25 cellular contexts compared by ENCODE assay signal in the genomic region with DNA sequence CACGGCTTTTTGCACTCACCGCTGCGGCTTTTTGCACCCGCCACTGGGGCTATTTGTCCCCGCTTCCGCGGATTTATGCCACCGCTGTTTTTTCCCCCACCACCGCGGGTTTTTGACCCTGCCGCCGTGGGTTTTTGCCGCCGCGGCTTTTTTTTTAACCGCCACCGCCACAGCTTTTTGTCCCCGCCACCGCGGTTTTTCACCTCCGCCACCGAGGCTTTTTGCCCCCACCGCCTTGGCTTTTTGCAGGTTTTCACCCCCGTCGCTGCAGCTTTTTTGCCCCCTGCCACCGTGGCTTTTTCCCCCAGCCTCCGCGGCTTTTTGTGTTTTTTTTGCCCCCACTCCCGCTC.
DNase-seq lines count a peak whose midpoint lies in the region; ATAC-seq and TF ChIP-seq lines count a peak whose summit lies in the region.
"Had no signal": no experiment of that assay in that cellular context is flagged by ENCODE, and none has a peak within 500 bp of the region (broad histone marks: within the 10 kb centered on the region; RNA-seq: fewer than 3 reads in every experiment).

No MANE protein-coding gene starts in this region.

- H3K9me3 Mint-ChIP-seq in osteocyte (ENCODE audit: unreplicated experiment): peaks cover 21% of the 10 kb centered on the region

- H3K27me3 Mint-ChIP-seq in osteocyte (ENCODE audit: unreplicated experiment): no peaks in the 10 kb centered on the region

- H3K4me1 ChIP-seq in upper lobe of right lung: no peaks in the 10 kb centered on the region
- H3K4me1 ChIP-seq: HAP-1, Peyer's patch, SJCRH30 had no signal

- no peaks in the 10 kb centered on the region for H3K4me1 Mint-ChIP-seq in osteocyte (ENCODE audit: unreplicated experiment)
- H3K4me1 Mint-ChIP-seq: CD8-positive, alpha-beta memory T cell had no signal

- intact Hi-C loops in upper lobe of right lung (cut with DNase I): no loop called here

- H3K27ac ChIP-seq in upper lobe of right lung: no peak overlapping the region
- H3K27ac ChIP-seq: C4-2B, GM23248, KMS-11, Peyer's patch, SJCRH30 had no signal

- no peaks in the 10 kb centered on the region for H3K36me3 ChIP-seq in upper lobe of right lung
- H3K36me3 ChIP-seq: HAP-1, Peyer's patch, SJCRH30 had no signal

- no peaks in the 10 kb centered on the region for H3K9me3 ChIP-seq in upper lobe of right lung
- H3K9me3 ChIP-seq: HAP-1, SJCRH30 had no signal

- no peak overlapping the region for H3K4me3 ChIP-seq in upper lobe of right lung
- H3K4me3 ChIP-seq: GM23248, HAP-1, Peyer's patch, SJCRH30 had no signal

- no peak for ATAC-seq in upper lobe of right lung
- no peak for ATAC-seq in HG03045 (IDR thresholded peaks at IDR 0.05; ENCODE audit: unreplicated experiment)
- no peak for ATAC-seq in GM18867 (IDR thresholded peaks at IDR 0.05; ENCODE audit: unreplicated experiment)

- no peak overlapping the region for H3K4me3 Mint-ChIP-seq in osteocyte (ENCODE audit: unreplicated experiment)
- H3K4me3 Mint-ChIP-seq: CD8-positive, alpha-beta memory T cell had no signal

- peak; percentile 38 for DNase-seq in activated effector memory CD4-positive, alpha-beta T cell treated with anti-CD3 and anti-CD28 coated beads, Interleukin-2, amount 50 U/mL, for 16 hours
- DNase-seq in activated effector memory CD4-positive, alpha-beta T cell treated with Interleukin-2 at 50 U/mL for 16 hours: no peak
- DNase-seq in GM13976 (ENCODE audit: low spot score): peak; percentile 0
- peak; percentile 79 for DNase-seq in osteocyte (ENCODE audit: extremely low spot score, unreplicated experiment)
- DNase-seq in upper lobe of right lung: peak; percentile 45
- DNase-seq in putamen (ENCODE audit: low spot score): no peak
- DNase-seq: 8988T, Calu3, GF-D8, GM23248, IMR-90, NCI-H1092 treated with DMSO at 0.1 percent for 48 hours, NCI-H146, NCI-H2081, NCI-H2171, NCI-H524 treated with DMSO at 0.1 percent for 48 hours, NCI-H82, SJCRH30 had no signal

- in situ Hi-C loops in GM13976 (cut with MboI; ENCODE audit: low sequenced_read_pairs, unreplicated experiment): no loop called here

- no peak overlapping the region for H3K27ac Mint-ChIP-seq in osteocyte (ENCODE audit: unreplicated experiment)
- H3K27ac Mint-ChIP-seq: CD8-positive, alpha-beta memory T cell had no signal

- H3K27me3 ChIP-seq in upper lobe of right lung: no peaks in the 10 kb centered on the region
- H3K27me3 ChIP-seq: Peyer's patch, SJCRH30 had no signal

- peaks cover 1% of the 10 kb centered on the region for H3K36me3 Mint-ChIP-seq in osteocyte (ENCODE audit: unreplicated experiment)
- H3K36me3 Mint-ChIP-seq: CD8-positive, alpha-beta memory T cell had no signal

- TF ChIP-seq CTCF in GM13976 (IDR thresholded peaks at IDR 0.05; ENCODE audit: borderline replicate concordance, control extremely low read depth, extremely low read depth, insufficient read depth, missing control alignments): no peak
- no peak for TF ChIP-seq CTCF in osteocyte (IDR thresholded peaks at IDR 0.05)
- TF ChIP-seq CTCF in upper lobe of right lung (IDR thresholded peaks at IDR 0.05): no peak

Comparison
In these comparisons a context has a peak if more than half of its experiments do, and no peak if none do; other contexts are left out.
1. DNase-seq: peak in activated effector memory CD4-positive, alpha-beta T cell treated with anti-CD3 and anti-CD28 coated beads, Interleukin-2, amount 50 U/mL, for 16 hours (single experiment), GM13976 (single experiment), osteocyte (single experiment) and upper lobe of right lung (single experiment); none in activated effector memory CD4-positive, alpha-beta T cell treated with Interleukin-2 at 50 U/mL for 16 hours (single experiment) and putamen (single experiment).